In genomic region chrX:6989858-6990257, GRCh38 we compare ENCODE assay signal across 31 cellular contexts.
"Had no signal": no experiment of that assay in that cellular context is flagged by ENCODE, and none has a peak within 500 bp of the region (broad histone marks: within the 10 kb centered on the region; RNA-seq: fewer than 3 reads in every experiment).

No MANE protein-coding gene starts in this region.

- H3K9ac ChIP-seq: neural progenitor cell, parathyroid adenoma had no signal

- H3K36me3 ChIP-seq: heart right ventricle, left lung, lower lobe of right lung, neural progenitor cell, neutrophil, right atrium auricular region, right lobe of liver, thyroid gland, transverse colon, upper lobe of right lung had no signal

- H3K4me3 ChIP-seq: heart right ventricle, hepatocyte, left lung, lower lobe of right lung, neural progenitor cell, right atrium auricular region, right lobe of liver, smooth muscle cell, testis, thyroid gland, transverse colon, upper lobe of right lung had no signal

- H3K4me2 ChIP-seq: hepatocyte, neural progenitor cell, smooth muscle cell had no signal

- H3K79me2 ChIP-seq: hepatocyte, parathyroid adenoma had no signal

- H3K27ac ChIP-seq: heart right ventricle, hepatocyte, left lung, lower lobe of right lung, neural progenitor cell, neutrophil, parathyroid adenoma, right atrium auricular region, right lobe of liver, testis, thyroid gland, upper lobe of right lung had no signal

- ATAC-seq: heart right ventricle; left cardiac atrium; left lung; lower lobe of right lung; naive thymus-derived CD4-positive, alpha-beta T cell; natural killer cell treated with Interleukin-12 subunit alpha and Interleukin-12 subunit beta and Interleukin-15 and Interleukin-18, amount 100 ng/mL, for 72 hours; right lobe of liver; stimulated activated memory B cell treated with anti-CD40 and anti-IgM and Interleukin-4, amounts not matched to agents 10 μg/mL and 1 μg/mL and 100 μg/mL, for 72 hours; stimulated activated naive CD8-positive, alpha-beta T cell treated with anti-CD3 and anti-CD28 coated beads, Interleukin-15, amount 100 ng/mL, for 72 hours; upper lobe of right lung had no signal

- H3K4me3 Mint-ChIP-seq: mesothelial cell of epicardium; naive thymus-derived CD4-positive, alpha-beta T cell; natural killer cell treated with Interleukin-12 subunit alpha and Interleukin-12 subunit beta and Interleukin-15 and Interleukin-18, amount 100 ng/mL, for 72 hours; neural progenitor cell; stimulated activated memory B cell treated with anti-CD40 and anti-IgM and Interleukin-4, amounts not matched to agents 10 μg/mL and 1 μg/mL and 100 μg/mL, for 72 hours; stimulated activated naive CD8-positive, alpha-beta T cell treated with anti-CD3 and anti-CD28 coated beads, Interleukin-15, amount 100 ng/mL, for 72 hours had no signal

- DNase-seq: heart right ventricle; kidney glomerular epithelial cell; left cardiac atrium; lower lobe of right lung; mammary epithelial cell; mesenchymal stem cell; naive thymus-derived CD4-positive, alpha-beta T cell; occipital lobe; right lobe of liver; stimulated activated CD4-positive, alpha-beta T cell treated with anti-CD3 and anti-CD28 coated beads, Interleukin-1b, Interleukin-23, amount 100 ng/mL, for 48 hours; stimulated activated CD4-positive, alpha-beta T cell treated with anti-CD3 and anti-CD28 coated beads, Interleukin-2, amount 100 ng/mL, for 48 hours; stimulated activated CD4-positive, alpha-beta T cell treated with anti-CD3 and anti-CD28 coated beads, Interleukin-4, amount 100 ng/mL, for 4 hours; stimulated activated CD8-positive, alpha-beta memory T cell treated with anti-CD3 and anti-CD28 coated beads, Interleukin-4, amount 100 ng/mL, for 48 hours; stimulated activated naive CD4-positive, alpha-beta T cell treated with Interleukin-2 at 50 U/mL for 16 hours; stimulated activated naive CD8-positive, alpha-beta T cell treated with anti-CD3 and anti-CD28 coated beads, Interleukin-15, amount 100 ng/mL, for 72 hours; testis; thyroid gland; transverse colon; upper lobe of right lung had no signal

- H3K27ac Mint-ChIP-seq: mesothelial cell of epicardium; naive thymus-derived CD4-positive, alpha-beta T cell; natural killer cell treated with Interleukin-12 subunit alpha and Interleukin-12 subunit beta and Interleukin-15 and Interleukin-18, amount 100 ng/mL, for 72 hours; neural progenitor cell; stimulated activated memory B cell treated with anti-CD40 and anti-IgM and Interleukin-4, amounts not matched to agents 10 μg/mL and 1 μg/mL and 100 μg/mL, for 72 hours; stimulated activated naive CD8-positive, alpha-beta T cell treated with anti-CD3 and anti-CD28 coated beads, Interleukin-15, amount 100 ng/mL, for 72 hours had no signal

- H3K9me3 ChIP-seq: lower lobe of right lung, neutrophil, right lobe of liver, testis, thyroid gland, transverse colon, upper lobe of right lung had no signal

- H3K4me1 ChIP-seq: heart right ventricle, left lung, lower lobe of right lung, neural progenitor cell, parathyroid adenoma, right atrium auricular region, testis, thyroid gland, upper lobe of right lung had no signal

- H3K27me3 Mint-ChIP-seq: naive thymus-derived CD4-positive, alpha-beta T cell; natural killer cell treated with Interleukin-12 subunit alpha and Interleukin-12 subunit beta and Interleukin-15 and Interleukin-18, amount 100 ng/mL, for 72 hours; stimulated activated memory B cell treated with anti-CD40 and anti-IgM and Interleukin-4, amounts not matched to agents 10 μg/mL and 1 μg/mL and 100 μg/mL, for 72 hours; stimulated activated naive CD8-positive, alpha-beta T cell treated with anti-CD3 and anti-CD28 coated beads, Interleukin-15, amount 100 ng/mL, for 72 hours had no signal

- H3K4me1 Mint-ChIP-seq: neural progenitor cell; stimulated activated memory B cell treated with anti-CD40 and anti-IgM and Interleukin-4, amounts not matched to agents 10 μg/mL and 1 μg/mL and 100 μg/mL, for 72 hours; stimulated activated naive CD8-positive, alpha-beta T cell treated with anti-CD3 and anti-CD28 coated beads, Interleukin-15, amount 100 ng/mL, for 72 hours had no signal

- FAIRE-seq: keratinocyte, urothelium cell line had no signal

- H3K27me3 ChIP-seq: heart right ventricle, hepatocyte, left lung, neural progenitor cell, neutrophil, right atrium auricular region, right lobe of liver, testis, thyroid gland, transverse colon, upper lobe of right lung had no signal
